In genomic region chr1:109213345-109213823, GRCh38 we compare ENCODE assay signal across 8 cellular contexts. TPM values are rescaled to one million over a fixed set of nuclear protein-coding genes. Genes with fewer than 3 reads are reported as not detected.
A peak's percentile ranks its signal among the peaks of the same experiment; 100 is the strongest.
DNase-seq lines count a peak whose midpoint lies in the region; ATAC-seq and TF ChIP-seq lines count a peak whose summit lies in the region.

No MANE protein-coding gene starts in this region.

- TF ChIP-seq CTCF in CD8-positive, alpha-beta T cell (IDR thresholded peaks at IDR 0.05): no peak
- peak in 3 of 56 donors; percentile 6 to 29 (median 8) for TF ChIP-seq CTCF in dorsolateral prefrontal cortex (IDR thresholded peaks at IDR 0.05 in 54 of 56, conservative IDR thresholded peaks at IDR 0.05 in 2 of 56; ENCODE audit: low read depth in 1 of 56, partially characterized antibody in 56 of 56)

- H3K4me3 ChIP-seq in CD8-positive, alpha-beta T cell (ENCODE audit: low read depth, low read length): peak overlapping the region; percentile 96
- H3K4me3 ChIP-seq in Karpas-422 (ENCODE audit: low read length) (peak overlapping the region; percentile 90), dorsolateral prefrontal cortex (peak overlapping the region; percentile 58 to 99 (median 92)), neuron (ENCODE audit: low read length) (peak overlapping the region; percentile 93)

- H3K4me1 ChIP-seq in CD8-positive, alpha-beta T cell (ENCODE audit: insufficient read depth, low read length): peaks cover 27% of the 10 kb centered on the region
- peaks cover 43% of the 10 kb centered on the region for H3K4me1 ChIP-seq in Karpas-422 (ENCODE audit: low read length)
- peaks cover 22% of the 10 kb centered on the region for H3K4me1 ChIP-seq in neuron (ENCODE audit: insufficient read depth, low read length)

- peaks cover 42% of the 10 kb centered on the region for H3K79me2 ChIP-seq in Karpas-422 (ENCODE audit: low read length)

- no peaks in the 10 kb centered on the region for H3K9me3 ChIP-seq in CD8-positive, alpha-beta T cell (ENCODE audit: low read length)
- H3K9me3 ChIP-seq in Karpas-422 (ENCODE audit: low read length) (no peaks in the 10 kb centered on the region), neuron (ENCODE audit: low read length) (peaks cover under 1% of the 10 kb centered on the region)

- CTCF ChIA-PET in CD8-positive, alpha-beta T cell (lab: Charles Lee): interaction anchor here (0.6 to 1.5 kb wide), 7 partner anchors 14 to 278 kb away, joined by 3 to 7 read pairs (median 3); partner anchors contain the start of gene SORT1

- ATAC-seq in CD8-positive, alpha-beta T cell: no peak

- H3K36me3 ChIP-seq in CD8-positive, alpha-beta T cell (ENCODE audit: insufficient read depth, low read length): no peaks in the 10 kb centered on the region
- H3K36me3 ChIP-seq in Karpas-422 (ENCODE audit: insufficient read depth, low read length) (peaks cover 10% of the 10 kb centered on the region; the same call in 1 of the 2 replicates), neuron (ENCODE audit: insufficient read depth, low read length) (peaks cover 9% of the 10 kb centered on the region)

- H3K4me3 Mint-ChIP-seq in CD8-positive, alpha-beta T cell: peak overlapping the region; percentile 100

- peaks cover 40% of the 10 kb centered on the region for H3K4me1 Mint-ChIP-seq in CD8-positive, alpha-beta T cell (ENCODE audit: low read depth)

- intact Hi-C loops in CD8-positive, alpha-beta T cell (cut with DNase I, micrococcal nuclease): loop anchor here (1.0 to 10.0 kb wide), 10 partner anchors 69 to 821 kb away; partner anchors contain the start of genes PSRC1 (in 2 of the 2), ATXN7L2 (in 1 of the 2), ELAPOR1 (in 1 of the 2) and PRPF38B (in 1 of the 2)
- intact Hi-C loops in dorsolateral prefrontal cortex (cut with DNase I): loop anchor here (5.0 to 10.0 kb wide), 5 partner anchors 49 to 281 kb away; partner anchors contain the start of genes ATXN7L2 (in 1 of the 2), CYB561D1 (in 1 of the 2), ELAPOR1 (in 1 of the 2) and SORT1 (in 1 of the 2)

- POLR2A ChIA-PET in CD8-positive, alpha-beta T cell (lab: Charles Lee): interaction anchor here (0.6 to 1.8 kb wide), 10 partner anchors 8 to 284 kb away, joined by 3 to 15 read pairs (median 4); partner anchors contain the start of gene ATXN7L2

- H3K4me2 ChIP-seq in Karpas-422 (ENCODE audit: low read depth, low read length, poor library complexity, severe bottlenecking): peak overlapping the region; percentile 92

- H2AFZ ChIP-seq in Karpas-422 (ENCODE audit: low read length) (peak overlapping the region; percentile 86), neuron (ENCODE audit: low read depth, low read length) (peak overlapping the region; percentile 52)

- peaks cover 11% of the 10 kb centered on the region; the same call in 1 of the 2 replicates for H4K20me1 ChIP-seq in Karpas-422 (ENCODE audit: insufficient read depth, low read depth, low read length)

- no peaks in the 10 kb centered on the region for H3K27me3 ChIP-seq in CD8-positive, alpha-beta T cell (ENCODE audit: insufficient read depth, low read length)
- no peaks in the 10 kb centered on the region for H3K27me3 ChIP-seq in Karpas-422 (ENCODE audit: low read length)
- no peaks in the 10 kb centered on the region for H3K27me3 ChIP-seq in dorsolateral prefrontal cortex
- no peaks in the 10 kb centered on the region for H3K27me3 ChIP-seq in neuron (ENCODE audit: insufficient read depth, low read length)

- H3K27ac Mint-ChIP-seq in CD8-positive, alpha-beta T cell: peak overlapping the region; percentile 95

- H3K9ac ChIP-seq in Karpas-422 (ENCODE audit: low read length): peak overlapping the region; percentile 87

- H3K27ac ChIP-seq in CD8-positive, alpha-beta T cell (ENCODE audit: low read depth, low read length): no peak overlapping the region
- no peak overlapping the region for H3K27ac ChIP-seq in Karpas-422 (ENCODE audit: low read length)
- peak overlapping the region; percentile 30 to 98 (median 93) for H3K27ac ChIP-seq in dorsolateral prefrontal cortex

- H3K36me3 Mint-ChIP-seq in CD8-positive, alpha-beta T cell: peaks cover 23% of the 10 kb centered on the region

- peaks cover 2% of the 10 kb centered on the region for H3K27me3 Mint-ChIP-seq in CD8-positive, alpha-beta T cell (ENCODE audit: low read depth)

- no peaks in the 10 kb centered on the region for H3K9me2 ChIP-seq in Karpas-422 (replicated peaks; ENCODE audit: insufficient read depth, low read length)

- no peak for DNase-seq in CD8-positive, alpha-beta T cell
- DNase-seq in Karpas-422: no peak
- no peak for DNase-seq in dorsolateral prefrontal cortex
- DNase-seq in RKO (ENCODE audit: low spot score): no peak
- DNase-seq in nucleus accumbens (lab: John Stamatoyannopoulos, UW): no peak
- no peak for DNase-seq in NCI-H2227 (lab: John Stamatoyannopoulos, UW; ENCODE audit: unreplicated experiment)
- DNase-seq in NCI-H526 (lab: John Stamatoyannopoulos, UW): no peak

- no peaks in the 10 kb centered on the region for H3K9me3 Mint-ChIP-seq in CD8-positive, alpha-beta T cell

RNA-seq across cellular contexts. Expression of gene SARS1, which starts 0.3 kb away (rescaled TPM):
- 100 to 1,000 TPM; 113 to 118 TPM for total RNA-seq in CD8-positive, alpha-beta T cell
- 184 and 248 TPM in 2 replicates for total RNA-seq in Karpas-422 (2014; rRNA removed; shearing (Covaris generic); ENCODE audit: low replicate concordance)
- total RNA-seq in dorsolateral prefrontal cortex: 100 to 1,000 TPM; 109 to 280 (median 226) TPM

RNA-seq across cellular contexts. Expression of gene CELSR2, which starts 36.0 kb away (rescaled TPM):
- total RNA-seq in CD8-positive, alpha-beta T cell: 1 to 10 TPM; 3.8 TPM
- total RNA-seq in Karpas-422 (2014; rRNA removed; shearing (Covaris generic); ENCODE audit: low replicate concordance): 0.43 and 1.2 TPM in 2 replicates
- total RNA-seq in dorsolateral prefrontal cortex: 100 to 1,000 TPM; 115 to 213 (median 171) TPM

Comparison
In these comparisons a context has a peak if more than half of its experiments do, and no peak if none do; other contexts are left out.
1. H3K27ac ChIP-seq: peak in dorsolateral prefrontal cortex (59 of 59); none in CD8-positive, alpha-beta T cell (single experiment) and Karpas-422 (single experiment).
2. RNA of gene CELSR2, which starts 36.0 kb away (total RNA-seq): 115 to 213 TPM in dorsolateral prefrontal cortex; 3.8 TPM in CD8-positive, alpha-beta T cell and 0.43 to 1.2 TPM in Karpas-422; every median in the first group is over 10 times any median in the second.
3. Peak in every context shown above with its lines, with median percentiles within 50 percentile points of each other: H3K4me3 ChIP-seq.